Comparison of ENCODE assay signal across 8 cellular contexts in the genomic region with DNA sequence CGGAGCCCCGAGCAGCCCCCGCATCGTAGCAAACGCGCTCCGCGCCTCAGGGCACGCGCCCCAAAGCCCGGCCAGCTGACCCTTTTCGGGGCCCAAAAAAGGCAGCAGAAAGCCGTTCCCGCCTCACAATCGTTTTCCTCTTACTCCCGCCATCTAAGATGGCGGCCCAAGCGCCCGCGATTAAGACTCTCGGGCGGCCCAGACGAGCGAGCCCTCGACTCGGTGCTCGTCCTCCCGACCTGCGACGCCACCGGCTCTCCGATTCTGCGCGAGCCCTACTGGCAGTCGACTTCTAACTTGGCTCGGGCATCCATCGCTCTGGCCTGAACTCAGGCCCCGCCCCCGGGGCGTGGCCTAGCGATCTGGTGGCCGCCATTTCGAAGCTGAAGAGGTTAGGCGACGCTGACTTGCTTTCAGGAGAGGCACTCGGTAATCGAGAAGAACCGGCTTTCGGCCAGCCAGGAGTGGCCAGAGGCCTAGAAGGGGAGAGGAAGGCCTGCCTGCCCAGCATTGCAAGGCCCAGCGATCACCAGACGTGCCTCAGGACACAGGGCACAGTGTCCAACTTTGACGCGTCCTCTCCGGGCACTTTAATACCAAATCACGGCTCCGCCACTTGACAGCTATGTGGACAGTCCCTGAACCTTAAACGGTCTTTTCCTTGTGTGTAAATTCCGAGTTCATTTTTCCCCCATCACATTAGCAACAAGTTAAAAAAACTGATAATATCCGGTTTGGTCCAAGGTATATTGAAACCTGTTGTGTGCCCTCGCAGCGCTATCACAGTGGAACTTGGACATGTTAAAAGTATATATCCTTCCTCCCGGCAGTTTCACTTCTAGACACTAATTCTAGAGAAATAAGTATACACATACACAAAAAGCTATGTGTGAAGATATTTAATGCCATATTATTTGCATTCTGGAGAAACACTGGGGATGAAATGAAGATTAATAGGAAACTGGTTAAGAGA. TPM values are rescaled to one million over a fixed set of nuclear protein-coding genes. Genes with fewer than 3 reads are reported as not detected.
A peak's percentile ranks its signal among the peaks of the same experiment; 100 is the strongest.
DNase-seq lines count a peak whose midpoint lies in the region; ATAC-seq and TF ChIP-seq lines count a peak whose summit lies in the region.

A gene (minus strand): TSS at position 182 of the 973 bp plus-strand sequence. CDS start 45,396 bp downstream, outside the sequence.

- H3K79me2 ChIP-seq in ACC112 (ENCODE audit: control insufficient read depth, insufficient read depth, low read length, unreplicated experiment) = peaks cover 45% of the 10 kb centered on the region

- ATAC-seq in GM18870 (IDR thresholded peaks at IDR 0.05; ENCODE audit: unreplicated experiment) (peak; percentile 76), HG03135 (IDR thresholded peaks at IDR 0.05; ENCODE audit: unreplicated experiment) (peak; percentile 94)

- peak within 1 kb of the TSS; percentile 92 for H3K27ac ChIP-seq in ACC112 (ENCODE audit: low read depth, low read length)
- peak within 1 kb of the TSS; percentile 100 for H3K27ac ChIP-seq in VCaP
- H3K27ac ChIP-seq in breast epithelium = peak within 1 kb of the TSS; percentile 100
- H3K27ac ChIP-seq in skin epidermis = peak within 1 kb of the TSS; percentile 93 to 100 (median 100)

- DNase-seq in NCI-H2196 treated with DMSO at 0.1 percent for 48 hours (lab: John Stamatoyannopoulos, UW; ENCODE audit: unreplicated experiment) (peak; percentile 82), breast epithelium (ENCODE audit: low spot score in 2 of 2) (peak; percentile 97 to 98)

- intact Hi-C loops in breast epithelium (cut with DNase I; ENCODE audit: low total_unique reads) = no loop called here

- H3K9me3 ChIP-seq in breast epithelium (no peaks in the 10 kb centered on the region), iPS-18c (ENCODE audit: control insufficient read depth, insufficient read depth, low read length) (no peaks in the 10 kb centered on the region)

- peak within 1 kb of the TSS; percentile 94 for H2AFZ ChIP-seq in ACC112 (ENCODE audit: low read length, unreplicated experiment)

- peak; percentile 87 for TF ChIP-seq POLR2A in breast epithelium (IDR thresholded peaks at IDR 0.05)

- H3K4me3 ChIP-seq in ACC112 (ENCODE audit: low read depth, low read length) (peak within 1 kb of the TSS; percentile 97), breast epithelium (peak within 1 kb of the TSS; percentile 91 to 97 (median 97)), iPS-18c (ENCODE audit: insufficient read depth, low read depth, low read length) (peak within 1 kb of the TSS; percentile 96), skin epidermis (peak within 1 kb of the TSS; percentile 84 to 99 (median 95))

- TF ChIP-seq CTCF in VCaP (conservative IDR thresholded peaks at IDR 0.05) (no peak), breast epithelium (IDR thresholded peaks at IDR 0.05) (peak in 1 of 3 donors; percentile 9)

- H3K36me3 ChIP-seq in ACC112 (ENCODE audit: insufficient read depth, low read length) = no peaks in the 10 kb centered on the region
- H3K36me3 ChIP-seq in breast epithelium = no peaks in the 10 kb centered on the region

- H3K4me1 ChIP-seq in ACC112 (ENCODE audit: control insufficient read depth, insufficient read depth, low read length, unreplicated experiment) (peaks cover 21% of the 10 kb centered on the region), breast epithelium (peaks cover 0 to 13% of the 10 kb centered on the region in 2 donors)

- H3K27me3 ChIP-seq in ACC112 (ENCODE audit: insufficient read depth, low read length) (no peaks in the 10 kb centered on the region), breast epithelium (no peaks in the 10 kb centered on the region)

RNA-seq across cellular contexts. Expression of the gene that starts here (rescaled TPM):
- 100 to 1,000 TPM in 2 of 3 donors, 10 to 100 TPM in 1; 87.4 to 118 (median 110) TPM for total RNA-seq in breast epithelium

Comparison
In these comparisons a context has a peak if more than half of its experiments do, and no peak if none do; other contexts are left out.
1. Peak in every context shown above with its lines: DNase-seq, ATAC-seq, H3K4me3 ChIP-seq and H3K27ac ChIP-seq.